30 cellular contexts compared by ENCODE assay signal in genomic region chr2:111948832-111949231, GRCh38.
"Had no signal": no experiment of that assay in that cellular context is flagged by ENCODE, and none has a peak within 500 bp of the region (broad histone marks: within the 10 kb centered on the region; RNA-seq: fewer than 3 reads in every experiment).

No MANE protein-coding gene starts in this region.

- H3K36me3 Mint-ChIP-seq: activated CD4-positive, alpha-beta memory T cell treated with anti-CD3 and anti-CD28 coated beads for 36 hours; activated CD8-positive, alpha-beta memory T cell treated with anti-CD3 and anti-CD28 coated beads, Interleukin-2, amount 10 ng/mL, durations not matched to agents 7 days and 5 days; activated naive CD4-positive, alpha-beta T cell treated with anti-CD3 and anti-CD28 coated beads, Interleukin-2, amount 50 U/mL, for 24 hours; activated naive CD8-positive, alpha-beta T cell treated with anti-CD3 and anti-CD28 coated beads for 36 hours had no signal

- ATAC-seq: activated CD4-positive, alpha-beta T cell treated with anti-CD3 and anti-CD28 coated beads for 36 hours; activated CD8-positive, alpha-beta memory T cell treated with anti-CD3 and anti-CD28 coated beads, Interleukin-2, amount 10 ng/mL, durations not matched to agents 7 days and 5 days; activated CD8-positive, alpha-beta T cell treated with anti-CD3 and anti-CD28 coated beads, Interleukin-2, amount 10 ng/mL, durations not matched to agents 7 days and 5 days; activated naive CD8-positive, alpha-beta T cell treated with anti-CD3 and anti-CD28 coated beads, Interleukin-2, amount 50 U/mL, for 24 hours; gastroesophageal sphincter; heart right ventricle had no signal

- H3K4me3 Mint-ChIP-seq: activated CD4-positive, alpha-beta memory T cell treated with anti-CD3 and anti-CD28 coated beads for 36 hours; activated CD4-positive, alpha-beta T cell treated with anti-CD3 and anti-CD28 coated beads for 36 hours; activated CD4-positive, alpha-beta T cell treated with anti-CD3 and anti-CD28 coated beads, Interleukin-2, amount 10 ng/mL, durations not matched to agents 24 days and 14 days; activated CD8-positive, alpha-beta memory T cell treated with anti-CD3 and anti-CD28 coated beads, Interleukin-2, amount 10 ng/mL, durations not matched to agents 7 days and 5 days; activated CD8-positive, alpha-beta T cell treated with anti-CD3 and anti-CD28 coated beads, Interleukin-2, amount 10 ng/mL, durations not matched to agents 7 days and 5 days; activated naive CD4-positive, alpha-beta T cell treated with anti-CD3 and anti-CD28 coated beads for 36 hours; activated naive CD4-positive, alpha-beta T cell treated with anti-CD3 and anti-CD28 coated beads, Interleukin-2, amount 50 U/mL, for 24 hours; activated naive CD8-positive, alpha-beta T cell treated with anti-CD3 and anti-CD28 coated beads for 36 hours; activated naive CD8-positive, alpha-beta T cell treated with anti-CD3 and anti-CD28 coated beads, Interleukin-2, amount 50 U/mL, for 24 hours; activated T-cell treated with anti-CD3 and anti-CD28 coated beads, Interleukin-2, amount 50 U/mL, for 24 hours; brain; endodermal cell had no signal

- H3K27ac Mint-ChIP-seq: activated CD4-positive, alpha-beta memory T cell treated with anti-CD3 and anti-CD28 coated beads for 36 hours; activated CD4-positive, alpha-beta T cell treated with anti-CD3 and anti-CD28 coated beads for 36 hours; activated CD4-positive, alpha-beta T cell treated with anti-CD3 and anti-CD28 coated beads, Interleukin-2, amount 10 ng/mL, durations not matched to agents 24 days and 14 days; activated CD8-positive, alpha-beta memory T cell treated with anti-CD3 and anti-CD28 coated beads, Interleukin-2, amount 10 ng/mL, durations not matched to agents 7 days and 5 days; activated CD8-positive, alpha-beta T cell treated with anti-CD3 and anti-CD28 coated beads, Interleukin-2, amount 10 ng/mL, durations not matched to agents 7 days and 5 days; activated naive CD4-positive, alpha-beta T cell treated with anti-CD3 and anti-CD28 coated beads for 36 hours; activated naive CD4-positive, alpha-beta T cell treated with anti-CD3 and anti-CD28 coated beads, Interleukin-2, amount 50 U/mL, for 24 hours; activated naive CD8-positive, alpha-beta T cell treated with anti-CD3 and anti-CD28 coated beads for 36 hours; activated naive CD8-positive, alpha-beta T cell treated with anti-CD3 and anti-CD28 coated beads, Interleukin-2, amount 50 U/mL, for 24 hours; activated T-cell treated with anti-CD3 and anti-CD28 coated beads, Interleukin-2, amount 50 U/mL, for 24 hours; activated T-helper 2 cell treated with anti-CD3 and anti-CD28 coated beads, Interferon-gamma antibody, Interleukin-2, Interleukin-4, amounts not matched to agents 10 μg/mL and 5 μg/mL and 100 μg/mL, durations not matched to agents 14 hours and 24 hours and 36 hours; endodermal cell had no signal

- H3K27me3 Mint-ChIP-seq: activated naive CD8-positive, alpha-beta T cell treated with anti-CD3 and anti-CD28 coated beads for 36 hours; brain had no signal

- H3K4me1 Mint-ChIP-seq: activated CD4-positive, alpha-beta T cell treated with anti-CD3 and anti-CD28 coated beads, Interleukin-2, amount 10 ng/mL, durations not matched to agents 24 days and 14 days; activated naive CD4-positive, alpha-beta T cell treated with anti-CD3 and anti-CD28 coated beads, Interleukin-2, amount 50 U/mL, for 24 hours; activated naive CD8-positive, alpha-beta T cell treated with anti-CD3 and anti-CD28 coated beads for 36 hours had no signal

- H3K27me3 ChIP-seq: ascending aorta, breast epithelium, cardiac muscle cell, colonic mucosa, gastroesophageal sphincter, heart right ventricle had no signal

- DNase-seq: activated CD4-positive, alpha-beta memory T cell treated with anti-CD3 and anti-CD28 coated beads for 36 hours; activated CD4-positive, alpha-beta T cell treated with anti-CD3 and anti-CD28 coated beads for 36 hours; activated CD4-positive, alpha-beta T cell treated with anti-CD3 and anti-CD28 coated beads, Interleukin-2, amount 10 ng/mL, durations not matched to agents 24 days and 14 days; activated CD4-positive, CD25-positive, alpha-beta regulatory T cell; activated CD4-positive, CD25-positive, alpha-beta regulatory T cell treated with anti-CD3 and anti-CD28 coated beads, Interleukin-2, amount 50 U/mL, for 72 hours; activated CD8-positive, alpha-beta memory T cell treated with anti-CD3 and anti-CD28 coated beads, Interleukin-2, amount 10 ng/mL, durations not matched to agents 7 days and 5 days; activated CD8-positive, alpha-beta memory T cell treated with anti-CD3 and anti-CD28 coated beads, Interleukin-2, amount 50 U/mL, for 4 hours; activated CD8-positive, alpha-beta T cell treated with anti-CD3 and anti-CD28 coated beads, Interleukin-2, amount 10 ng/mL, durations not matched to agents 7 days and 5 days; activated effector memory CD4-positive, alpha-beta T cell treated with anti-CD3 and anti-CD28 coated beads, Interleukin-2, amount 50 U/mL, for 16 hours; activated naive CD4-positive, alpha-beta T cell treated with anti-CD3 and anti-CD28 coated beads for 36 hours; activated naive CD8-positive, alpha-beta T cell treated with anti-CD3 and anti-CD28 coated beads for 36 hours; activated naive CD8-positive, alpha-beta T cell treated with anti-CD3 and anti-CD28 coated beads, Interleukin-2, amount 50 U/mL, for 24 hours; activated T-cell treated with anti-CD3 and anti-CD28 coated beads, Interleukin-2, amount 50 U/mL, for 24 hours; central memory CD4-positive, alpha-beta T cell; cerebellar nuclear complex; colonic mucosa; effector memory CD4-positive, alpha-beta T cell; endodermal cell; esophagus squamous epithelium; foreskin melanocyte; heart right ventricle; T-helper 2 cell had no signal

- H3K9me3 Mint-ChIP-seq: activated CD4-positive, alpha-beta memory T cell treated with anti-CD3 and anti-CD28 coated beads for 36 hours; activated CD4-positive, alpha-beta T cell treated with anti-CD3 and anti-CD28 coated beads, Interleukin-2, amount 10 ng/mL, durations not matched to agents 24 days and 14 days; activated naive CD4-positive, alpha-beta T cell treated with anti-CD3 and anti-CD28 coated beads for 36 hours; activated naive CD4-positive, alpha-beta T cell treated with anti-CD3 and anti-CD28 coated beads, Interleukin-2, amount 50 U/mL, for 24 hours; activated naive CD8-positive, alpha-beta T cell treated with anti-CD3 and anti-CD28 coated beads for 36 hours; activated naive CD8-positive, alpha-beta T cell treated with anti-CD3 and anti-CD28 coated beads, Interleukin-2, amount 50 U/mL, for 24 hours; activated T-cell treated with anti-CD3 and anti-CD28 coated beads, Interleukin-2, amount 50 U/mL, for 24 hours; activated T-helper 2 cell treated with anti-CD3 and anti-CD28 coated beads, Interferon-gamma antibody, Interleukin-2, Interleukin-4, amounts not matched to agents 10 μg/mL and 5 μg/mL and 100 μg/mL, durations not matched to agents 14 hours and 24 hours and 36 hours; endodermal cell had no signal

- H3K9me3 ChIP-seq: ascending aorta, breast epithelium, colonic mucosa, esophagus squamous epithelium, gastroesophageal sphincter, heart right ventricle had no signal

- H3K27ac ChIP-seq: breast epithelium, cardiac muscle cell, colonic mucosa, epithelial cell of prostate, esophagus squamous epithelium, heart right ventricle had no signal

- H3K36me3 ChIP-seq: breast epithelium, colonic mucosa, esophagus squamous epithelium had no signal

- H3K4me3 ChIP-seq: ascending aorta, breast epithelium, cardiac muscle cell, colonic mucosa, esophagus squamous epithelium, gastroesophageal sphincter, heart right ventricle had no signal
